8 cellular contexts compared by ENCODE assay signal in the genomic region with DNA sequence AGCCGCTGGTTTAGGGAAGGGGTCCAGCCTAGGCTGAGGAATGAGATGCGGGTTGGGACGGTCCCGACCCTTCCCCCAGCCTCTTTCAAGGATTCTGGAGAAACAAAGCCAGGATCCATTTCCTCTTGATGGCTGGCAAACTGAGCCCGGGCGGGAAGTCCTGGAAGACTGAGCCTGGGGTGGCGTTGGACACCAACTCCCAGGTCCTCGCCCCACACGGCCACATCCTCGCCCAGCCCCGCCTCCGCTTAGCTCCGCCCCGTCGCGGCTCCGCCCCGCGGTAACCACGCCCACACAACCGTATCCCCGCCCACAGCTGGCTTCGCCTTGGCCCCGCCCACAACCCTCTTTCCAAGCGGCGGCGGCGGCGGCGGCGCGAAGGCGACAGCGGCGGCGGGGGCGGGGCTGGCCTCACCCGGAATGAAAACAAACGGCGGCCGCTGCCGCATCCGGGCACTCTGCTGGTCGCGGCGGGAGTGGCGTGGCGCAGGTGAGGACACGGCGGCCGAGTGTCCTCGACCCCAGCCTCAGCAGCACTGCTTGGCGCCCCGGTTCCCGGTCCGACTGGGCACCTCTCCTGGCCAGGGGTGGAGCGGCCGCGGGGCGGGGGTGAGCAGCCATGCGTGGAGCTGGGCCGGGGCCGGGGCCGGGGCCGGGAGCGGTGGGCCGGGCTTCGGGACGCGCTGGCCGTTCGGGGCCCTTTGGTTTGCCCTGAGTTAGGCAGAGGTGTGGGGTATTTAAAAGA. TPM values are rescaled to one million over a fixed set of nuclear protein-coding genes. Genes with fewer than 3 reads are reported as not detected.
A peak's percentile ranks its signal among the peaks of the same experiment; 100 is the strongest.
DNase-seq lines count a peak whose midpoint lies in the region; ATAC-seq and TF ChIP-seq lines count a peak whose summit lies in the region.

A gene with protein sequence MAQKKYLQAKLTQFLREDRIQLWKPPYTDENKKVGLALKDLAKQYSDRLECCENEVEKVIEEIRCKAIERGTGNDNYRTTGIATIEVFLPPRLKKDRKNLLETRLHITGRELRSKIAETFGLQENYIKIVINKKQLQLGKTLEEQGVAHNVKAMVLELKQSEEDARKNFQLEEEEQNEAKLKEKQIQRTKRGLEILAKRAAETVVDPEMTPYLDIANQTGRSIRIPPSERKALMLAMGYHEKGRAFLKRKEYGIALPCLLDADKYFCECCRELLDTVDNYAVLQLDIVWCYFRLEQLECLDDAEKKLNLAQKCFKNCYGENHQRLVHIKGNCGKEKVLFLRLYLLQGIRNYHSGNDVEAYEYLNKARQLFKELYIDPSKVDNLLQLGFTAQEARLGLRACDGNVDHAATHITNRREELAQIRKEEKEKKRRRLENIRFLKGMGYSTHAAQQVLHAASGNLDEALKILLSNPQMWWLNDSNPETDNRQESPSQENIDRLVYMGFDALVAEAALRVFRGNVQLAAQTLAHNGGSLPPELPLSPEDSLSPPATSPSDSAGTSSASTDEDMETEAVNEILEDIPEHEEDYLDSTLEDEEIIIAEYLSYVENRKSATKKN (plus strand): TSS at position 456 of the 745 bp plus-strand sequence. CDS start 3,538 bp downstream, outside the sequence.

- H3K27me3 ChIP-seq in HCT116 (ENCODE audit: insufficient read depth, low read length) (no peaks in the 10 kb centered on the region), ovary (no peaks in the 10 kb centered on the region), thoracic aorta (replicated peaks; ENCODE audit: insufficient read depth) (no peaks in the 10 kb centered on the region)

- H3K9me3 ChIP-seq in HCT116 (ENCODE audit: control insufficient read depth in 1 of 2, insufficient read depth in 1 of 2, low read depth in 1 of 2, low read length in 2 of 2) (no peaks in the 10 kb centered on the region), ovary (no peaks in the 10 kb centered on the region), thoracic aorta (no peaks in the 10 kb centered on the region)

- H3K27ac ChIP-seq in HCT116 (ENCODE audit: low read depth, low read length) (peak within 1 kb of the TSS; percentile 40), ovary (peak within 1 kb of the TSS in 1 of 2 donors; percentile 37), thoracic aorta (peak within 1 kb of the TSS; percentile 67 to 71)

- WGBS in ovary, 3 donors, result 1 to 4% (median 1%) methylated on average over 40 to 72 of the region's 72 CpGs

- POLR2A ChIA-PET in HCT116 (lab: Charles Lee), result interaction anchor here (0.6 to 0.9 kb wide), 3 partner anchors 26 to 197 kb away, joined by 3 to 4 read pairs (median 3); no protein-coding TSS in a partner anchor

- TF ChIP-seq EP300 in ovary (IDR thresholded peaks at IDR 0.05), result no peak

- RAD21 ChIA-PET in HCT116 (lab: Charles Lee; ENCODE audit: low non-redundant PET in 1 of 2, low total read pairs in 2 of 2, uncharacterized antibody in 2 of 2, unreplicated experiment in 2 of 2), result interaction anchor here in 1 of 2 experiments (1.0 kb wide), 1 partner anchor 24 kb away, joined by 3 read pairs; no protein-coding TSS in a partner anchor

- no peak for TF ChIP-seq RAD21 in HCT116 (IDR thresholded peaks at IDR 0.05; ENCODE audit: low read depth)

- no peaks in the 10 kb centered on the region for H4K20me1 ChIP-seq in HCT116 (ENCODE audit: insufficient read depth)

- H3K4me3 ChIP-seq in HCT116 (replicated peaks in 1 of 2; ENCODE audit: low read depth in 1 of 2, low read length in 2 of 2) (peak within 1 kb of the TSS; percentile 65 to 69), NB4 (ENCODE audit: low read depth, low read length) (peak within 1 kb of the TSS; percentile 85), ovary (peak within 1 kb of the TSS; percentile 98), thoracic aorta (peak within 1 kb of the TSS; percentile 91)

- H3K79me2 ChIP-seq in HCT116 (ENCODE audit: insufficient read depth, low read length), result peaks cover 26% of the 10 kb centered on the region

- TF ChIP-seq CTCF in HCT116 (IDR thresholded peaks at IDR 0.05 in 2 of 3, conservative IDR thresholded peaks at IDR 0.05 in 1 of 3; ENCODE audit: borderline replicate concordance in 1 of 3, insufficient read depth in 1 of 3, low read depth in 2 of 3, low read length in 2 of 3), result no peak
- no peak for TF ChIP-seq CTCF in NB4 (IDR thresholded peaks at IDR 0.05; ENCODE audit: low read depth, low read length)
- TF ChIP-seq CTCF in ovary (IDR thresholded peaks at IDR 0.05), result no peak
- TF ChIP-seq CTCF in thoracic aorta (IDR thresholded peaks at IDR 0.05), result no peak

- intact Hi-C loops in HCT116 (cut with micrococcal nuclease), result no loop called here
- intact Hi-C loops in head of caudate nucleus (cut with DNase I), result no loop called here
- intact Hi-C loops in ovary (cut with DNase I), result no loop called here

- TF ChIP-seq POLR2A in HCT116 (IDR thresholded peaks at IDR 0.05; ENCODE audit: borderline replicate concordance, extremely low read depth, insufficient read depth, insufficient read length), result peak; percentile 38
- peak; percentile 64 for TF ChIP-seq POLR2A in NB4 (IDR thresholded peaks at IDR 0.05; ENCODE audit: extremely low read depth, insufficient read length)
- TF ChIP-seq POLR2A in ovary (IDR thresholded peaks at IDR 0.05), result peak; percentile 60

- peaks cover 18 to 26% of the 10 kb centered on the region in 2 experiments for H3K4me1 ChIP-seq in HCT116 (ENCODE audit: control insufficient read depth in 1 of 2, insufficient read depth in 2 of 2, low read length in 2 of 2)
- peaks cover 3% of the 10 kb centered on the region for H3K4me1 ChIP-seq in ovary (ENCODE audit: insufficient read depth)
- peaks cover 10 to 20% of the 10 kb centered on the region in 2 donors for H3K4me1 ChIP-seq in thoracic aorta (ENCODE audit: control insufficient read depth in 1 of 2, low read depth in 2 of 2)

- H3K4me2 ChIP-seq in HCT116 (ENCODE audit: low read length), result peak within 1 kb of the TSS; percentile 74

- no peaks in the 10 kb centered on the region for H3K9me2 ChIP-seq in HCT116 (ENCODE audit: insufficient read depth)

- CTCF ChIA-PET in HCT116 (lab: Charles Lee), result interaction anchor here (0.8 to 1.3 kb wide), 4 partner anchors 9 to 31 kb away, joined by 3 to 5 read pairs (median 4); no protein-coding TSS in a partner anchor

- ATAC-seq in HCT116 (peak; percentile 95), thoracic aorta (ENCODE audit: insufficient number of reproducible peaks, low FRiP score, low read depth) (peak; percentile 94)

- peak within 1 kb of the TSS; percentile 68 for H3K9ac ChIP-seq in HCT116 (ENCODE audit: low read length)

- peak within 1 kb of the TSS; percentile 60 for H2AFZ ChIP-seq in HCT116 (ENCODE audit: low read depth, low read length, poor library complexity, severe bottlenecking)

- H3K36me3 ChIP-seq in HCT116 (ENCODE audit: control insufficient read depth in 1 of 2, insufficient read depth in 2 of 2, low read length in 2 of 2) (peaks cover 2 to 10% of the 10 kb centered on the region in 2 experiments; a peak in 1 of 4 replicates), ovary (no peaks in the 10 kb centered on the region), thoracic aorta (peaks cover 10% of the 10 kb centered on the region)

- BruUV-seq in HCT116 (replicated peaks; lab: Mats Ljungman, UMichigan), result no TSS peak

- in situ Hi-C loops in G401 (cut with HindIII; ENCODE audit: low sequenced_read_pairs), result no loop called here

- DNase-seq in G401 (ENCODE audit: low spot score) (peak; percentile 92), HCT116 (ENCODE audit: low read depth, low spot score) (peak; percentile 61), NB4 (ENCODE audit: low read depth) (peak; percentile 90), SW480 (ENCODE audit: low spot score) (peak; percentile 81), head of caudate nucleus (peak; percentile 80 to 98 (median 93)), ovary (peak; percentile 91 to 98 (median 94)), thoracic aorta (ENCODE audit: low spot score) (peak; percentile 69)
- peak; percentile 72 for DNase-seq in activated naive CD8-positive, alpha-beta T cell treated with anti-CD3 and anti-CD28 coated beads, Interleukin-2, amount 50 U/mL, for 16 hours (ENCODE audit: low read depth, low spot score)

TF ChIP-seq in HCT116, 20 proteins besides CTCF, POLR2A, EP300 and RAD21:
- TF ChIP-seq, protein P1, sequence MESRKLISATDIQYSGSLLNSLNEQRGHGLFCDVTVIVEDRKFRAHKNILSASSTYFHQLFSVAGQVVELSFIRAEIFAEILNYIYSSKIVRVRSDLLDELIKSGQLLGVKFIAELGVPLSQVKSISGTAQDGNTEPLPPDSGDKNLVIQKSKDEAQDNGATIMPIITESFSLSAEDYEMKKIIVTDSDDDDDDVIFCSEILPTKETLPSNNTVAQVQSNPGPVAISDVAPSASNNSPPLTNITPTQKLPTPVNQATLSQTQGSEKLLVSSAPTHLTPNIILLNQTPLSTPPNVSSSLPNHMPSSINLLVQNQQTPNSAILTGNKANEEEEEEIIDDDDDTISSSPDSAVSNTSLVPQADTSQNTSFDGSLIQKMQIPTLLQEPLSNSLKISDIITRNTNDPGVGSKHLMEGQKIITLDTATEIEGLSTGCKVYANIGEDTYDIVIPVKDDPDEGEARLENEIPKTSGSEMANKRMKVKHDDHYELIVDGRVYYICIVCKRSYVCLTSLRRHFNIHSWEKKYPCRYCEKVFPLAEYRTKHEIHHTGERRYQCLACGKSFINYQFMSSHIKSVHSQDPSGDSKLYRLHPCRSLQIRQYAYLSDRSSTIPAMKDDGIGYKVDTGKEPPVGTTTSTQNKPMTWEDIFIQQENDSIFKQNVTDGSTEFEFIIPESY (IDR thresholded peaks at IDR 0.05; ENCODE audit: extremely low read depth, insufficient replicate concordance, low read length), result no peak
- TF ChIP-seq ZFX (IDR thresholded peaks at IDR 0.05), result peak; percentile 78
- peak; percentile 92 for TF ChIP-seq POLR2AphosphoS5 (IDR thresholded peaks at IDR 0.05; ENCODE audit: low read depth, low read length)
- TF ChIP-seq ZNF274 (IDR thresholded peaks at IDR 0.05; ENCODE audit: low read depth, low read length), result no peak
- peak; percentile 91 for TF ChIP-seq MAX (IDR thresholded peaks at IDR 0.05)
- TF ChIP-seq SP1 (IDR thresholded peaks at IDR 0.05; ENCODE audit: low read depth), result peak; percentile 78; the same call in 1 of the 2 replicates
- peak; percentile 21 for TF ChIP-seq YY1 (IDR thresholded peaks at IDR 0.05; ENCODE audit: extremely low read depth, insufficient replicate concordance, low read depth, low read length)
- peak; percentile 95 for TF ChIP-seq EGR1 (IDR thresholded peaks at IDR 0.05; ENCODE audit: low read depth)

RNA-seq across cellular contexts. Expression of the gene that starts here (rescaled TPM):
- total RNA-seq in G401 (2014; rRNA removed; shearing (Covaris generic)), result 41.8 and 59.0 TPM in 2 replicates
- total RNA-seq in HCT116 (2021; ENCODE audit: unreplicated experiment), result 44.0 TPM
- polyA plus RNA-seq in HCT116 (2012), result 25.6 and 26.7 TPM in 2 replicates
- total RNA-seq in ovary, result 10 to 100 TPM; 38.6 to 57.3 (median 45.6) TPM
- polyA plus RNA-seq in ovary, result 100 to 1,000 TPM in 1 of 2 donors, 10 to 100 TPM in 1; 33.8 to 162 TPM
- 10 to 100 TPM; 51.0 to 53.4 TPM for total RNA-seq in thoracic aorta
